In genomic region chr1:232123775-232124659, GRCh38 we compare ENCODE assay signal across 16 cellular contexts.
DNase-seq lines count a peak whose midpoint lies in the region; ATAC-seq, FAIRE-seq and TF ChIP-seq lines count a peak whose summit lies in the region.
"Had no signal": no experiment of that assay in that cellular context is flagged by ENCODE, and none has a peak within 500 bp of the region (broad histone marks: within the 10 kb centered on the region; RNA-seq: fewer than 3 reads in every experiment).

No MANE protein-coding gene starts in this region.

- TF ChIP-seq CTCF in GM23338 (conservative IDR thresholded peaks at IDR 0.05; ENCODE audit: low read depth in 2 of 2): no peak
- TF ChIP-seq CTCF in WTC11 (IDR thresholded peaks at IDR 0.05): no peak
- TF ChIP-seq CTCF in fibroblast of pulmonary artery (IDR thresholded peaks at IDR 0.05; ENCODE audit: low read length, missing control alignments): no peak
- TF ChIP-seq CTCF in pancreas (IDR thresholded peaks at IDR 0.05): no peak

- H2BK5ac ChIP-seq in neuronal stem cell (ENCODE audit: low read length): no peak overlapping the region

- H3K4me3 ChIP-seq in GM23338 (peak overlapping the region; percentile 56), fibroblast of pulmonary artery (replicated peaks; ENCODE audit: low read depth, low read length) (no peak overlapping the region), neuronal stem cell (ENCODE audit: low read length in 2 of 2) (no peak overlapping the region), pancreas (no peak overlapping the region)
- H3K4me3 ChIP-seq: coronary artery, gastrocnemius medialis, K562 had no signal

- H2BK12ac ChIP-seq in neuronal stem cell (ENCODE audit: low read length): no peak overlapping the region

- H3K4me2 ChIP-seq in GM23338: peak overlapping the region; percentile 70
- H3K4me2 ChIP-seq in neuronal stem cell (ENCODE audit: insufficient read depth, low read length, poor library complexity, severe bottlenecking): no peak overlapping the region

- no peaks in the 10 kb centered on the region for H3K79me1 ChIP-seq in neuronal stem cell (ENCODE audit: low read depth, low read length)

- no CpG with 5 or more reads among the region's 9 CpGs for WGBS in neuronal stem cell (ENCODE audit: extremely low coverage in 2 of 2, insufficient read length in 2 of 2, insufficient replicate concordance in 1 of 2), 2 donors
- 66 to 67% methylated on average over 9 of the region's 9 CpGs for WGBS in pancreas, 2 donors

- H3K9ac ChIP-seq in neuronal stem cell (ENCODE audit: low read depth, low read length, poor library complexity): no peak overlapping the region

- peaks cover 85% of the 10 kb centered on the region for H3K36me3 Mint-ChIP-seq in GM23338 (ENCODE audit: low read depth)
- H3K36me3 Mint-ChIP-seq in WTC11: peaks cover 90% of the 10 kb centered on the region
- H3K36me3 Mint-ChIP-seq: CD4-positive, CD25-positive, alpha-beta regulatory T cell had no signal

- CTCF ChIA-PET in WTC11 (lab: Charles Lee): no interaction called here

- FAIRE-seq in pancreas (lab: Jason Lieb, UNC): no peak
- FAIRE-seq: K562 had no signal

- H3K18ac ChIP-seq in neuronal stem cell (ENCODE audit: low read length): no peak overlapping the region

- H2AFZ ChIP-seq in GM23338 (no peak overlapping the region), neuronal stem cell (ENCODE audit: low read length) (peak overlapping the region; percentile 0)

- no peak overlapping the region for H3K4ac ChIP-seq in neuronal stem cell (ENCODE audit: low read length)

- H4K8ac ChIP-seq in neuronal stem cell (ENCODE audit: low read depth, low read length): no peak overlapping the region

- H3K36me3 ChIP-seq in GM23338 (ENCODE audit: insufficient read depth): peaks cover 17% of the 10 kb centered on the region; the same call in 1 of the 2 replicates
- no peaks in the 10 kb centered on the region for H3K36me3 ChIP-seq in neuronal stem cell (replicated peaks in 1 of 2; ENCODE audit: control insufficient read depth in 2 of 2, insufficient read depth in 2 of 2, low read length in 2 of 2)
- no peaks in the 10 kb centered on the region for H3K36me3 ChIP-seq in pancreas
- H3K36me3 ChIP-seq: gastrocnemius medialis had no signal

- H3K4me3 Mint-ChIP-seq in GM23338 (peak overlapping the region; percentile 89), WTC11 (peak overlapping the region; percentile 99)
- H3K4me3 Mint-ChIP-seq: CD4-positive, CD25-positive, alpha-beta regulatory T cell; neural crest cell; stimulated activated naive CD8-positive, alpha-beta T cell treated with anti-CD3 and anti-CD28 coated beads, Interleukin-15, amount 100 ng/mL, for 72 hours had no signal

- H3F3A ChIP-seq in GM23338 (replicated peaks; ENCODE audit: low read depth): peaks cover 3% of the 10 kb centered on the region; the same call in 1 of the 2 replicates

- peak; percentile 89 for ATAC-seq in GM23338
- ATAC-seq in WTC11: peak; percentile 89
- ATAC-seq in pancreas: no peak
- ATAC-seq: gastrocnemius medialis; K562; left ventricle myocardium superior; stimulated activated naive CD8-positive, alpha-beta T cell treated with anti-CD3 and anti-CD28 coated beads, Interleukin-15, amount 100 ng/mL, for 72 hours had no signal

- H3K23ac ChIP-seq in neuronal stem cell (ENCODE audit: low read depth, low read length, poor library complexity): no peak overlapping the region

- H3K27me3 Mint-ChIP-seq in GM23338 (ENCODE audit: insufficient read depth, low read depth, poor library complexity) (peaks cover 23% of the 10 kb centered on the region), WTC11 (ENCODE audit: low read depth) (no peaks in the 10 kb centered on the region)

- POLR2A ChIA-PET in WTC11 (lab: Charles Lee): no interaction called here

- no peak overlapping the region for H4K91ac ChIP-seq in neuronal stem cell (ENCODE audit: low read depth, low read length, poor library complexity)

- intact Hi-C loops in pancreas (cut with DNase I): no loop called here
- intact Hi-C loops in posterior cingulate gyrus (cut with DNase I): no loop called here

- no peak overlapping the region for H2BK120ac ChIP-seq in neuronal stem cell (ENCODE audit: low read depth, low read length)

- H2BK15ac ChIP-seq in neuronal stem cell (ENCODE audit: low read length): no peak overlapping the region

- H3K27ac Mint-ChIP-seq in GM23338: peak overlapping the region; percentile 95
- peak overlapping the region; percentile 74 for H3K27ac Mint-ChIP-seq in WTC11
- H3K27ac Mint-ChIP-seq: CD4-positive, CD25-positive, alpha-beta regulatory T cell; stimulated activated naive CD8-positive, alpha-beta T cell treated with anti-CD3 and anti-CD28 coated beads, Interleukin-15, amount 100 ng/mL, for 72 hours had no signal

- no peak overlapping the region for H2AK5ac ChIP-seq in neuronal stem cell (ENCODE audit: low read depth, low read length)

- H3K9me2 ChIP-seq in GM23338 (ENCODE audit: insufficient read depth): no peaks in the 10 kb centered on the region

- peaks cover 31% of the 10 kb centered on the region for H4K20me1 ChIP-seq in GM23338 (replicated peaks; ENCODE audit: insufficient read depth)

- H3K9me3 Mint-ChIP-seq in GM23338 (peaks cover 18% of the 10 kb centered on the region), WTC11 (no peaks in the 10 kb centered on the region)

- H3K14ac ChIP-seq in neuronal stem cell (ENCODE audit: low read length): no peak overlapping the region

- H3K27me3 ChIP-seq in GM23338 (ENCODE audit: insufficient read depth): no peaks in the 10 kb centered on the region
- H3K27me3 ChIP-seq in neuronal stem cell (ENCODE audit: control insufficient read depth in 3 of 3, insufficient read depth in 3 of 3, low read depth in 1 of 3, low read length in 3 of 3): no peaks in the 10 kb centered on the region
- peaks cover 0 to 8% (median 0%) of the 10 kb centered on the region in 4 donors for H3K27me3 ChIP-seq in pancreas
- H3K27me3 ChIP-seq: gastrocnemius medialis had no signal

- peaks cover 67% of the 10 kb centered on the region for H3K79me2 ChIP-seq in GM23338 (replicated peaks; ENCODE audit: insufficient read depth)

- H3K9me3 ChIP-seq in neuronal stem cell (replicated peaks in 1 of 2; ENCODE audit: control insufficient read depth in 2 of 2, insufficient read depth in 1 of 2, low read depth in 1 of 2, low read length in 2 of 2) (peaks cover 0 to 32% of the 10 kb centered on the region in 2 donors), pancreas (no peaks in the 10 kb centered on the region)
- H3K9me3 ChIP-seq: gastrocnemius medialis had no signal

- DNase-seq in GM23338 (ENCODE audit: low spot score): peak; percentile 69
- no peak for DNase-seq in WTC11 (ENCODE audit: low spot score)
- peak; percentile 50 for DNase-seq in fibroblast of pulmonary artery (ENCODE audit: low read depth)
- no peak for DNase-seq in neuronal stem cell (ENCODE audit: low spot score)
- no peak for DNase-seq in effector CD8-positive, alpha-beta T cell (lab: John Stamatoyannopoulos, UW)
- no peak for DNase-seq in pancreas
- no peak for DNase-seq in posterior cingulate gyrus
- no peak for DNase-seq in hippocampal formation (lab: John Stamatoyannopoulos, UW)
- DNase-seq: CD4-positive, CD25-positive, alpha-beta regulatory T cell; gastrocnemius medialis; left ventricle myocardium superior; NCI-H2227 treated with DMSO at 0.1 percent for 48 hours; stimulated activated naive CD8-positive, alpha-beta T cell treated with anti-CD3 and anti-CD28 coated beads, Interleukin-15, amount 100 ng/mL, for 72 hours had no signal

- H3K4me1 ChIP-seq in GM23338 (ENCODE audit: insufficient read depth): peaks cover 35% of the 10 kb centered on the region
- H3K4me1 ChIP-seq in neuronal stem cell (ENCODE audit: control insufficient read depth in 2 of 2, insufficient read depth in 1 of 2, low read depth in 1 of 2, low read length in 2 of 2): peaks cover 0 to 7% of the 10 kb centered on the region in 2 donors
- no peaks in the 10 kb centered on the region for H3K4me1 ChIP-seq in pancreas
- H3K4me1 ChIP-seq: gastrocnemius medialis had no signal

- peaks cover 36% of the 10 kb centered on the region for H3K4me1 Mint-ChIP-seq in GM23338
- peaks cover 41% of the 10 kb centered on the region for H3K4me1 Mint-ChIP-seq in WTC11

- H3K27ac ChIP-seq in GM23338 (ENCODE audit: low read depth) (peak overlapping the region; percentile 88), neuronal stem cell (replicated peaks; ENCODE audit: low read length) (no peak overlapping the region), pancreas (no peak overlapping the region)
- H3K27ac ChIP-seq: coronary artery, gastrocnemius medialis had no signal

TF ChIP-seq in GM23338, 12 proteins besides CTCF, POLR2A, EP300 and RAD21:
- 0 out of 2 replicates have a peak, but pooled peaks have one; percentile 11 for TF ChIP-seq CREB1 (CRISPR knock-in tag; IDR thresholded peaks at IDR 0.05; ENCODE audit: low read depth)
- peak; percentile 89 for TF ChIP-seq NANOG (IDR thresholded peaks at IDR 0.05; ENCODE audit: borderline replicate concordance)
- peak; percentile 71 for TF ChIP-seq POLR2AphosphoS5 (IDR thresholded peaks at IDR 0.05; ENCODE audit: low read depth)
- TF ChIP-seq ZNF114 (CRISPR knock-in tag; IDR thresholded peaks at IDR 0.05): no peak
TF ChIP-seq in GM23338: peak in this region for 3.

TF ChIP-seq in WTC11, 78 proteins besides CTCF, POLR2A, EP300 and RAD21 (continues in another document):
- 0 out of 2 replicates have a peak, but pooled peaks have one; percentile 55 for TF ChIP-seq NFE2L1 (CRISPR knock-in tag; IDR thresholded peaks at IDR 0.05)
- no peak for TF ChIP-seq IRF2 (CRISPR knock-in tag; IDR thresholded peaks at IDR 0.05; ENCODE audit: borderline replicate concordance, low read depth)
- TF ChIP-seq, protein P1, sequence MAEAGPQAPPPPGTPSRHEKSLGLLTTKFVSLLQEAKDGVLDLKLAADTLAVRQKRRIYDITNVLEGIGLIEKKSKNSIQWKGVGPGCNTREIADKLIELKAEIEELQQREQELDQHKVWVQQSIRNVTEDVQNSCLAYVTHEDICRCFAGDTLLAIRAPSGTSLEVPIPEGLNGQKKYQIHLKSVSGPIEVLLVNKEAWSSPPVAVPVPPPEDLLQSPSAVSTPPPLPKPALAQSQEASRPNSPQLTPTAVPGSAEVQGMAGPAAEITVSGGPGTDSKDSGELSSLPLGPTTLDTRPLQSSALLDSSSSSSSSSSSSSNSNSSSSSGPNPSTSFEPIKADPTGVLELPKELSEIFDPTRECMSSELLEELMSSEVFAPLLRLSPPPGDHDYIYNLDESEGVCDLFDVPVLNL (CRISPR knock-in tag; IDR thresholded peaks at IDR 0.05; ENCODE audit: borderline replicate concordance, low read depth): no peak
- peak; percentile 54; the same call in 1 of the 2 replicates for TF ChIP-seq TEAD1 (CRISPR knock-in tag; IDR thresholded peaks at IDR 0.05)
- peak; percentile 67; the same call in 1 of the 2 replicates for TF ChIP-seq TEAD4 (CRISPR knock-in tag; IDR thresholded peaks at IDR 0.05)

Comparison
In these comparisons a context has a peak if more than half of its experiments do, and no peak if none do; other contexts are left out.
1. ATAC-seq: peak in GM23338 (single experiment) and WTC11 (single experiment); none in pancreas (0 of 4).
2. DNase-seq: peak in GM23338 (single experiment) and fibroblast of pulmonary artery (single experiment); none in WTC11 (single experiment), neuronal stem cell (single experiment), effector CD8-positive, alpha-beta T cell (single experiment), pancreas (0 of 6), posterior cingulate gyrus (0 of 10) and hippocampal formation (0 of 2).